ENCODE assay signal across 9 cellular contexts in the genomic region with DNA sequence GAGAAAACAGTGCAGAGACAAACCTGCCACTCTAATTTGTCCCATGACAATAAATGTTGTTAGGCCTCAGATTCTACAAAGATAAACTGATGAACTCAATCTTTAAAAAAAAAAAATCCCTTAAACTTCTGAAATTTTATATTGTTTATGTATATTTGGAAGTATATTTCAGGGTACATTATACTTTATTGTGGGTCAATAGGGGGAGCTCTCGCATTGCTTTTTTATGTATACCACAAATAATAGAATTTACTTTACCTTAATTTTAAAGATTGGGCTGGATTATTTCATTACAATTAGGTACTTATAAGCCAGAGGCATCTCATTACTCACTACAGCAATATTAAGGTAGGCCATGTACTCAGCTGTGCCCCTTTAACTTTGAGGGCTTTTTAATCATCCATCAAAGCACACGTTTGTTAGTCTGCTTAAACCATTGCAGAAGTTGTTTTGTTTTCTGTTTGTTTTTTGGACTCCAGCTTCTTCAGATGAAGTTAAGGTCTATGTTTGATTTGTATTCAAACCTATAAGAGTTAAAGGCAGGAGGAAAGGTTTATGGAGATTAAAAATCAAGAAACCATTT. TPM values are rescaled to one million over a fixed set of nuclear protein-coding genes. Genes with fewer than 3 reads are reported as not detected.
A peak's percentile ranks its signal among the peaks of the same experiment; 100 is the strongest.
DNase-seq lines count a peak whose midpoint lies in the region; ATAC-seq and TF ChIP-seq lines count a peak whose summit lies in the region.
"Had no signal": no experiment of that assay in that cellular context is flagged by ENCODE, and none has a peak within 500 bp of the region (broad histone marks: within the 10 kb centered on the region; RNA-seq: fewer than 3 reads in every experiment).

No MANE protein-coding gene starts in this region.

- H3K9me3 ChIP-seq in DND-41 (ENCODE audit: insufficient read depth, low read length, severe bottlenecking) (no peaks in the 10 kb centered on the region), stomach (no peaks in the 10 kb centered on the region)

- H3K27ac Mint-ChIP-seq in activated T-helper 2 cell treated with anti-CD3 and anti-CD28 coated beads, Interferon-gamma antibody, Interleukin-2, Interleukin-4, amounts not matched to agents 10 μg/mL and 5 μg/mL and 100 μg/mL, durations not matched to agents 14 hours and 24 hours and 36 hours = no peak overlapping the region

- DNase-seq in DND-41 (no peak), LoVo (ENCODE audit: low spot score) (peak; percentile 19), brain microvascular endothelial cell (no peak), myocyte (ENCODE audit: low read depth) (peak; percentile 41), NCI-H526 treated with DMSO at 0.1 percent for 48 hours (lab: John Stamatoyannopoulos, UW) (no peak), nucleus accumbens (lab: John Stamatoyannopoulos, UW) (no peak), stomach (no peak)
- DNase-seq in activated T-helper 2 cell treated with anti-CD3 and anti-CD28 coated beads, Interferon-gamma antibody, Interleukin-2, Interleukin-4, amounts not matched to agents 10 μg/mL and 5 μg/mL and 100 μg/mL, durations not matched to agents 14 hours and 24 hours and 36 hours (ENCODE audit: low spot score) = no peak
- DNase-seq: posterior cingulate gyrus had no signal

- H3K36me3 Mint-ChIP-seq in activated T-helper 2 cell treated with anti-CD3 and anti-CD28 coated beads, Interferon-gamma antibody, Interleukin-2, Interleukin-4, amounts not matched to agents 10 μg/mL and 5 μg/mL and 100 μg/mL, durations not matched to agents 14 hours and 24 hours and 36 hours (ENCODE audit: low read depth) = no peaks in the 10 kb centered on the region

- H3K4me1 ChIP-seq in DND-41 (ENCODE audit: insufficient read depth, low read length) = no peaks in the 10 kb centered on the region
- H3K4me1 ChIP-seq in stomach = no peaks in the 10 kb centered on the region

- no peak for TF ChIP-seq POLR2A in stomach (IDR thresholded peaks at IDR 0.05)

- TF ChIP-seq CTCF in DND-41 (IDR thresholded peaks at IDR 0.05; ENCODE audit: borderline replicate concordance, extremely low read depth, low read length, poor library complexity, severe bottlenecking) (peak; percentile 65), brain microvascular endothelial cell (IDR thresholded peaks at IDR 0.05; ENCODE audit: low read depth, low read length, missing control alignments) (peak; percentile 49), stomach (IDR thresholded peaks at IDR 0.05) (peak in 3 of 7 experiments; percentile 23 to 55 (median 35))

- TF ChIP-seq EP300 in stomach (IDR thresholded peaks at IDR 0.05) = no peak

- H3K79me2 ChIP-seq in DND-41 (ENCODE audit: insufficient read depth, low read length) = no peaks in the 10 kb centered on the region

- intact Hi-C loops in activated T-helper 2 cell treated with anti-CD3 and anti-CD28 coated beads, Interferon-gamma antibody, Interleukin-2, Interleukin-4, amounts not matched to agents 10 μg/mL and 5 μg/mL and 100 μg/mL, durations not matched to agents 14 hours and 24 hours and 36 hours (cut with micrococcal nuclease) = loop anchor here (5.0 kb wide), 1 partner anchor 367 kb away; no protein-coding TSS in a partner anchor
- intact Hi-C loops in stomach (cut with DNase I; ENCODE audit: low total_unique reads) = loop anchor here (10.0 kb wide), 1 partner anchor 370 kb away; no protein-coding TSS in a partner anchor

- H3K4me1 Mint-ChIP-seq in activated T-helper 2 cell treated with anti-CD3 and anti-CD28 coated beads, Interferon-gamma antibody, Interleukin-2, Interleukin-4, amounts not matched to agents 10 μg/mL and 5 μg/mL and 100 μg/mL, durations not matched to agents 14 hours and 24 hours and 36 hours (ENCODE audit: low read depth) = no peaks in the 10 kb centered on the region

- H3K27me3 Mint-ChIP-seq in activated T-helper 2 cell treated with anti-CD3 and anti-CD28 coated beads, Interferon-gamma antibody, Interleukin-2, Interleukin-4, amounts not matched to agents 10 μg/mL and 5 μg/mL and 100 μg/mL, durations not matched to agents 14 hours and 24 hours and 36 hours (ENCODE audit: low read depth) = no peaks in the 10 kb centered on the region

- H3K36me3 ChIP-seq in DND-41 (ENCODE audit: insufficient read depth, low read length) (no peaks in the 10 kb centered on the region), brain microvascular endothelial cell (replicated peaks) (no peaks in the 10 kb centered on the region), stomach (no peaks in the 10 kb centered on the region)

- no peak overlapping the region for H2AFZ ChIP-seq in DND-41 (ENCODE audit: low read depth, low read length)

- WGBS in stomach, 5 donors = 24 to 36% (median 25%) methylated on average over 2 of the region's 2 CpGs

- no peaks in the 10 kb centered on the region for H4K20me1 ChIP-seq in DND-41 (ENCODE audit: insufficient read depth, low read length)

- no peak overlapping the region for H3K4me3 Mint-ChIP-seq in activated T-helper 2 cell treated with anti-CD3 and anti-CD28 coated beads, Interferon-gamma antibody, Interleukin-2, Interleukin-4, amounts not matched to agents 10 μg/mL and 5 μg/mL and 100 μg/mL, durations not matched to agents 14 hours and 24 hours and 36 hours (ENCODE audit: low read depth)

- H3K27ac ChIP-seq in DND-41 (ENCODE audit: low read length) (no peak overlapping the region), brain microvascular endothelial cell (no peak overlapping the region), stomach (no peak overlapping the region)

- H3K4me2 ChIP-seq in DND-41 (ENCODE audit: insufficient read depth, low read length) = no peak overlapping the region

- ATAC-seq in DND-41 (ENCODE audit: insufficient read depth, low read depth) = no peak

- H3K27me3 ChIP-seq in DND-41 (ENCODE audit: insufficient read depth, low read length, poor library complexity) (no peaks in the 10 kb centered on the region), brain microvascular endothelial cell (replicated peaks) (no peaks in the 10 kb centered on the region), stomach (no peaks in the 10 kb centered on the region)

- H3K4me3 ChIP-seq in DND-41 (ENCODE audit: low read depth in 1 of 2, low read length in 2 of 2) (no peak overlapping the region), brain microvascular endothelial cell (ENCODE audit: low read depth, low read length) (no peak overlapping the region), stomach (no peak overlapping the region)

- in situ Hi-C loops in brain microvascular endothelial cell (cut with HindIII; ENCODE audit: low pct_ligation_motif_present, low sequenced_read_pairs) = no loop called here

- H3K9me3 Mint-ChIP-seq in activated T-helper 2 cell treated with anti-CD3 and anti-CD28 coated beads, Interferon-gamma antibody, Interleukin-2, Interleukin-4, amounts not matched to agents 10 μg/mL and 5 μg/mL and 100 μg/mL, durations not matched to agents 14 hours and 24 hours and 36 hours = no peaks in the 10 kb centered on the region

- H3K9ac ChIP-seq in DND-41 (ENCODE audit: low read depth, low read length) = no peak overlapping the region

RNA-seq across cellular contexts. Expression of gene EYA4, which starts 56.3 kb away (rescaled TPM):
- 18.5 and 22.0 TPM in 2 replicates for total RNA-seq in myocyte
- polyA plus RNA-seq in myocyte (2012) = 7.3 TPM
- not detected in 2 replicates for total RNA-seq in activated T-helper 2 cell treated with anti-CD3 and anti-CD28 coated beads, Interferon-gamma antibody, Interleukin-2, Interleukin-4, amounts not matched to agents 10 μg/mL and 5 μg/mL and 100 μg/mL, durations not matched to agents 14 hours and 24 hours and 36 hours
- 10 to 100 TPM in 1 of 5 donors, 1 to 10 TPM in 2, under 1 TPM in 1, not detected in 1; 0.87 to 16.3 (median 2.8) TPM for total RNA-seq in stomach
- under 1 TPM; 0.03 to 0.25 (median 0.15) TPM for polyA plus RNA-seq in stomach

Comparison
In these comparisons a context has a peak if more than half of its experiments do, and no peak if none do; other contexts are left out.
1. DNase-seq: peak in LoVo (single experiment) and myocyte (single experiment); none in DND-41 (single experiment), brain microvascular endothelial cell (single experiment), activated T-helper 2 cell treated with anti-CD3 and anti-CD28 coated beads, Interferon-gamma antibody, Interleukin-2, Interleukin-4, amounts not matched to agents 10 μg/mL and 5 μg/mL and 100 μg/mL, durations not matched to agents 14 hours and 24 hours and 36 hours (single experiment), NCI-H526 treated with DMSO at 0.1 percent for 48 hours (single experiment), nucleus accumbens (0 of 56) and stomach (single experiment).